ENCODE assay signal across 39 cellular contexts in genomic region chr17:60401819-60402218, GRCh38. TPM values are rescaled to one million over a fixed set of nuclear protein-coding genes. Genes with fewer than 3 reads are reported as not detected.
"Had no signal": no experiment of that assay in that cellular context is flagged by ENCODE, and none has a peak within 500 bp of the region (broad histone marks: within the 10 kb centered on the region; RNA-seq: fewer than 3 reads in every experiment).

No MANE protein-coding gene starts in this region.

- DNase-seq: Karpas-422, Kasumi-1, MG63, MM.1S, MV-4-11, NCI-H1048, NCI-H1092, NCI-H1092 treated with DMSO at 0.1 percent for 48 hours, NCI-H1105, NCI-H1105 treated with DMSO at 0.1 percent for 48 hours, NCI-H1417, NCI-H1417 treated with DMSO at 0.1 percent for 48 hours, NCI-H1436, NCI-H1436 treated with DMSO at 0.1 percent for 48 hours, NCI-H146, NCI-H1694, NCI-H1694 treated with DMSO at 0.1 percent for 48 hours, NCI-H187, NCI-H187 treated with DMSO at 0.1 percent for 48 hours, NCI-H1930, NCI-H2029, NCI-H2029 treated with DMSO at 0.1 percent for 48 hours, NCI-H2081, NCI-H2081 treated with DMSO at 0.1 percent for 48 hours, NCI-H2107, NCI-H2171, NCI-H2171 treated with DMSO at 0.1 percent for 48 hours, NCI-H2227 treated with DMSO at 0.1 percent for 48 hours, NCI-H226, NCI-H345, NCI-H446, NCI-H446 treated with DMSO at 0.1 percent for 48 hours, NCI-H510A, NCI-H510A treated with DMSO at 0.1 percent for 48 hours, NCI-H524 had no signal

- H3K36me3 ChIP-seq: MG63 had no signal

- H3K4me3 ChIP-seq: MG63 had no signal

- H3K27me3 ChIP-seq: MG63 had no signal

- H3K9me3 ChIP-seq: MG63 had no signal

RNA-seq across cellular contexts. Expression of gene CHCT1, which starts 20.5 kb away (rescaled TPM):
- total RNA-seq: LHCN-M2, M059J, MCF 10A, NCI-H460 had no signal
